In the genomic region with DNA sequence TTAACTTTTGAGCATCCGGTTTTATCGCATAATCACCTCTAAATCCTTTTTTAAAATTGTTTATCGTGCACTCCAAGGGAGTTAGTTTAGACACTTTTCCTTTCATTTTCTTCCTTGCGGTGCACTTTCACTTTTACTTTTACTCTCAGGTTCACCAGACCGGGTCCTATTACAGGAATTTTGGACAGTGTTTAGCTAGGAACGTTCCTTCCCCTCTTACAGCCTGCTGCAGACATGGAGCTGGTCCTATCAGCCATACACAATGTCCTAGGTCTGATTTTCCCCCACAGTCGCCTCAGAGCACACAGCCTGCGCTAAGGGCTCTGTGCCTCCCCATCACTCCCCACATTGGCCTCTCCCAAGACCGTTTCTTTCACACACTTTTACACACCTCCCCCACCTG, we compare ENCODE assay signal across 11 cellular contexts.
DNase-seq lines count a peak whose midpoint lies in the region; ATAC-seq, FAIRE-seq and TF ChIP-seq lines count a peak whose summit lies in the region.
"Had no signal": no experiment of that assay in that cellular context is flagged by ENCODE, and none has a peak within 500 bp of the region (broad histone marks: within the 10 kb centered on the region; RNA-seq: fewer than 3 reads in every experiment).

No MANE protein-coding gene starts in this region.

- H3K27me3 ChIP-seq in K562 (ENCODE audit: control insufficient read depth in 2 of 2, insufficient read depth in 2 of 2, low read length in 2 of 2) (no peaks in the 10 kb centered on the region), testis (no peaks in the 10 kb centered on the region)

- no peaks in the 10 kb centered on the region for H3K36me3 ChIP-seq in K562 (ENCODE audit: control insufficient read depth, insufficient read depth, low read length)
- no peaks in the 10 kb centered on the region for H3K36me3 ChIP-seq in testis (ENCODE audit: low read depth, missing control alignments)

- 0% methylated on average over 9 of the region's 9 CpGs for WGBS in K562 (ENCODE audit: insufficient coverage, low coverage, missing lambda C conversion rate)
- 60 to 65% methylated on average over 9 of the region's 9 CpGs for WGBS in testis, 2 donors

- CTCF ChIA-PET in activated naive CD4-positive, alpha-beta T cell treated with anti-CD3 and anti-CD28 coated beads, Interleukin-2, amount 10 ng/mL, durations not matched to agents 7 days and 5 days (lab: Charles Lee): no interaction called here
- CTCF ChIA-PET in K562 (lab: Yijun Ruan, JAX; ENCODE audit: low intra/inter-chr PET ratio): interaction anchor here (0.9 kb wide), 1 partner anchor 92 kb away, joined by 3 read pairs; no protein-coding TSS in a partner anchor

- H3K4me3 Mint-ChIP-seq in activated naive CD4-positive, alpha-beta T cell treated with anti-CD3 and anti-CD28 coated beads, Interleukin-2, amount 10 ng/mL, durations not matched to agents 7 days and 5 days: peak overlapping the region; percentile 43

- no peaks in the 10 kb centered on the region for H3K9me3 Mint-ChIP-seq in activated naive CD4-positive, alpha-beta T cell treated with anti-CD3 and anti-CD28 coated beads, Interleukin-2, amount 10 ng/mL, durations not matched to agents 7 days and 5 days

- H3K4me1 Mint-ChIP-seq in activated naive CD4-positive, alpha-beta T cell treated with anti-CD3 and anti-CD28 coated beads, Interleukin-2, amount 10 ng/mL, durations not matched to agents 7 days and 5 days: peaks cover 17% of the 10 kb centered on the region

- H3K27ac Mint-ChIP-seq in activated naive CD4-positive, alpha-beta T cell treated with anti-CD3 and anti-CD28 coated beads, Interleukin-2, amount 10 ng/mL, durations not matched to agents 7 days and 5 days: peak overlapping the region; percentile 77

- TF ChIP-seq POLR2A in K562 (conservative IDR thresholded peaks at IDR 0.05) (no peak), testis (IDR thresholded peaks at IDR 0.05) (no peak)

- DNase-seq in activated naive CD4-positive, alpha-beta T cell treated with anti-CD3 and anti-CD28 coated beads, Interleukin-2, amount 10 ng/mL, durations not matched to agents 7 days and 5 days: no peak
- DNase-seq in activated naive CD4-positive, alpha-beta T cell (lab: John Stamatoyannopoulos, UW): no peak
- DNase-seq in LHCN-M2 (ENCODE audit: low read depth) (peak; percentile 6), K562 (ENCODE audit: extremely low read depth in 1 of 4, low spot score in 3 of 4) (peak in 2 of 4 experiments; percentile 12 to 24), testis (no peak), amygdala (lab: John Stamatoyannopoulos, UW) (no peak), mucosa of gallbladder (ENCODE audit: low spot score) (no peak)
- DNase-seq: activated CD4-positive, alpha-beta T cell treated with anti-CD3 and anti-CD28 coated beads for 4 hours; NCI-H526 had no signal

- H3K4me1 ChIP-seq in K562 (replicated peaks in 1 of 2; ENCODE audit: control insufficient read depth in 2 of 2, insufficient read depth in 2 of 2, low read length in 2 of 2) (peaks cover 3 to 16% of the 10 kb centered on the region in 2 experiments; a peak in 3 of 5 replicates), testis (peaks cover 16% of the 10 kb centered on the region)

- POLR2A ChIA-PET in K562 (lab: Yijun Ruan, JAX): no interaction called here

- H3K4me3 ChIP-seq in K562 (0 out of 2 replicates have a peak overlapping the region, but pooled peaks have one; percentile 3), testis (no peak overlapping the region)

- no peak for TF ChIP-seq EP300 in K562 (IDR thresholded peaks at IDR 0.05; ENCODE audit: low read length)

- ATAC-seq in K562: peak; percentile 81
- ATAC-seq in GM18873 (IDR thresholded peaks at IDR 0.05; ENCODE audit: low FRiP score, unreplicated experiment): no peak

- peak overlapping the region; percentile 79 for H2AFZ ChIP-seq in K562 (ENCODE audit: low read depth, low read length)

- BruUV-seq in K562 (replicated peaks; lab: Mats Ljungman, UMichigan): no TSS peak

- TF ChIP-seq CTCF in K562 (IDR thresholded peaks at IDR 0.05 in 2 of 3, conservative IDR thresholded peaks at IDR 0.05 in 1 of 3; ENCODE audit: insufficient read depth in 2 of 3, low read depth in 1 of 3, low read length in 3 of 3): no peak
- TF ChIP-seq CTCF in testis (IDR thresholded peaks at IDR 0.05): no peak

- in situ Hi-C loops in K562 (cut with MboI): loop anchor here (10.0 kb wide), 2 partner anchors 169 to 499 kb away; no protein-coding TSS in a partner anchor

- no peaks in the 10 kb centered on the region for H4K20me1 ChIP-seq in K562 (replicated peaks; ENCODE audit: control insufficient read depth, insufficient read depth, low read length)

- peak overlapping the region; percentile 76 for H3K27ac ChIP-seq in K562 (ENCODE audit: extremely low read depth, low read depth, low read length)
- H3K27ac ChIP-seq in testis: peak overlapping the region; percentile 71 to 75

- peaks cover 2% of the 10 kb centered on the region for H3K36me3 Mint-ChIP-seq in activated naive CD4-positive, alpha-beta T cell treated with anti-CD3 and anti-CD28 coated beads, Interleukin-2, amount 10 ng/mL, durations not matched to agents 7 days and 5 days

- no peaks in the 10 kb centered on the region for H3K9me1 ChIP-seq in K562 (ENCODE audit: control insufficient read depth, insufficient read depth, low read length)

- peak; percentile 56 for FAIRE-seq in K562 (lab: Jason Lieb, UNC)
- FAIRE-seq: colon had no signal

- H3K9ac ChIP-seq in K562 (ENCODE audit: insufficient read depth in 1 of 2, low read depth in 2 of 2, low read length in 2 of 2): peak overlapping the region; percentile 19 to 43; a peak in 3 of 4 replicates

- peaks cover 8% of the 10 kb centered on the region for H3K27me3 Mint-ChIP-seq in activated naive CD4-positive, alpha-beta T cell treated with anti-CD3 and anti-CD28 coated beads, Interleukin-2, amount 10 ng/mL, durations not matched to agents 7 days and 5 days

- H3K79me2 ChIP-seq in K562 (ENCODE audit: control insufficient read depth, insufficient read depth, low read length): no peaks in the 10 kb centered on the region

- H3K9me3 ChIP-seq in K562 (replicated peaks; ENCODE audit: control insufficient read depth, insufficient read depth, low read depth, low read length): peaks cover 1% of the 10 kb centered on the region; the same call in 1 of the 2 replicates
- no peaks in the 10 kb centered on the region for H3K9me3 ChIP-seq in testis

- intact Hi-C loops in K562 (cut with micrococcal nuclease) (loop anchor here (10.0 kb wide), 2 partner anchors 219 to 1371 kb away; a partner anchor contains a TSS), testis (cut with DNase I; ENCODE audit: low total_unique reads) (no loop called here)

- peak overlapping the region; percentile 70 for H3K4me2 ChIP-seq in K562 (ENCODE audit: insufficient read depth, low read length)

- TF ChIP-seq RAD21 in K562 (CRISPR knock-in tag; conservative IDR thresholded peaks at IDR 0.05 in 1 of 2, IDR thresholded peaks at IDR 0.05 in 1 of 2): no peak

TF ChIP-seq in K562, 482 proteins besides CTCF, POLR2A, EP300 and RAD21 (continues in another document):
- TF ChIP-seq, protein P1, sequence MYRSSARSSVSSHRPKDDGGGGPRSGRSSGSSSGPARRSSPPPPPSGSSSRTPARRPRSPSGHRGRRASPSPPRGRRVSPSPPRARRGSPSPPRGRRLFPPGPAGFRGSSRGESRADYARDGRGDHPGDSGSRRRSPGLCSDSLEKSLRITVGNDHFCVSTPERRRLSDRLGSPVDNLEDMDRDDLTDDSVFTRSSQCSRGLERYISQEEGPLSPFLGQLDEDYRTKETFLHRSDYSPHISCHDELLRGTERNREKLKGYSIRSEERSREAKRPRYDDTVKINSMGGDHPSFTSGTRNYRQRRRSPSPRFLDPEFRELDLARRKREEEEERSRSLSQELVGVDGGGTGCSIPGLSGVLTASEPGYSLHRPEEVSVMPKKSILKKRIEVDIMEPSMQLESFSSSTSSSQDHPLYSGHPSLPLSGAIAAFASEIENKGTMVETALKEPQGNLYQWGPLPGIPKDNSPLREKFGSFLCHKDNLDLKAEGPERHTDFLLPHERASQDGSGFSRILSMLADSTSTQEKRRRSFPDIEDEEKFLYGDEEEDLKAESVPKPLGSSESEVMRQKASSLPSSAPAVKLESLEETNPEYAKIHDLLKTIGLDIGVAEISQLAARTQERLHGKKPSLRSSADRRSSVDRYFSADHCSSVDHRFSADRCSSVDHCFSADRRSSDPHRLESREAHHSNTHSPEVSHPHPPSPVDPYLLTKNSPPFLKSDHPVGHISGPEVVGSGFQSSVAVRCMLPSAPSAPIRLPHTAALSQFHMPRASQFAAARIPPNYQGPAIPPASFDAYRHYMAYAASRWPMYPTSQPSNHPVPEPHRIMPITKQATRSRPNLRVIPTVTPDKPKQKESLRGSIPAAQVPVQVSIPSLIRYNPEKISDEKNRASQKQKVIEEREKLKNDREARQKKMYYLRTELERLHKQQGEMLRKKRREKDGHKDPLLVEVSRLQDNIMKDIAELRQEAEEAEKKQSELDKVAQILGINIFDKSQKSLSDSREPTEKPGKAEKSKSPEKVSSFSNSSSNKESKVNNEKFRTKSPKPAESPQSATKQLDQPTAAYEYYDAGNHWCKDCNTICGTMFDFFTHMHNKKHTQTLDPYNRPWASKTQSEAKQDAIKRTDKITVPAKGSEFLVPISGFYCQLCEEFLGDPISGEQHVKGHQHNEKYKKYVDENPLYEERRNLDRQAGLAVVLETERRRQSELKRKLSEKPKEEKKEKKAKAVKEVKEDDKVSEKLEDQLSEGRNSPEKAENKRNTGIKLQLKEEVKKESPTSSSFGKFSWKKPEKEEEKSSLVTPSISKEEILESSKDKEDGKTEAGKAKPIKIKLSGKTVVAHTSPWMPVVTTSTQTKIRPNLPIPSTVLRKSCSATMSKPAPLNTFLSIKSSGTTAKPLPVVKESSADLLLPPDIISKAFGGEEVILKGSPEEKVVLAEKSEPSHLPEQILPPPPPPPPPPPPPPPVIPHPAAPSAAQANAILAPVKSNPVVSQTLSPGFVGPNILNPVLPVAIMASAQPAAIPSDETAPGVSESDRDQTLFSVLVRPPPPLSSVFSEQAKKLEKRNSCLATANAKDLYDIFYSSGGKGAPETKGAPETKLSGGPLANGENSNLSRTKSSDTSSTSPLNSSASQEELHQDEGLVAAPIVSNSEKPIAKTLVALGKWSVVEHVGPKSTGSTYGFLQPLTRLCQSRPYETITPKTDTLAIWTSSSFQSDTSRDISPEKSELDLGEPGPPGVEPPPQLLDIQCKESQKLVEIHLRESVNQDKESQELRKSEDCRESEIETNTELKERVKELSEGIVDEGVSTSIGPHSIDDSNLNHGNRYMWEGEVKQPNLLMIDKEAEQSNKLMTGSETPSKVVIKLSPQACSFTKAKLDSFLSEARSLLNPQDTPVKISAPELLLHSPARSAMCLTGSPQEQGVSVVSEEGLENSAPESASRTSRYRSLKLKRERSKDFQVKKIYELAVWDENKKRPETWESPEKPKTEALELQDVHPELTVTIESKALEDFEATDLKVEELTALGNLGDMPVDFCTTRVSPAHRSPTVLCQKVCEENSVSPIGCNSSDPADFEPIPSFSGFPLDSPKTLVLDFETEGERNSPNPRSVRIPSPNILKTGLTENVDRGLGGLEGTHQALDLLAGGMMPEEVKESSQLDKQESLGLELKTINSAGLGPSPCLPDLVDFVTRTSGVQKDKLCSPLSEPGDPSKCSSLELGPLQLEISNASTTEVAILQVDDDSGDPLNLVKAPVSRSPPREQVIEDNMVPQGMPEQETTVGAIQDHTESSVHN (IDR thresholded peaks at IDR 0.05; ENCODE audit: borderline replicate concordance in 1 of 2, low read depth in 1 of 2): 0 out of 4 replicates have a peak, but pooled peaks of 1 of the 2 experiments have one; percentile 50
- TF ChIP-seq RB1 (IDR thresholded peaks at IDR 0.05; ENCODE audit: low read depth): no peak
